In the genomic region with DNA sequence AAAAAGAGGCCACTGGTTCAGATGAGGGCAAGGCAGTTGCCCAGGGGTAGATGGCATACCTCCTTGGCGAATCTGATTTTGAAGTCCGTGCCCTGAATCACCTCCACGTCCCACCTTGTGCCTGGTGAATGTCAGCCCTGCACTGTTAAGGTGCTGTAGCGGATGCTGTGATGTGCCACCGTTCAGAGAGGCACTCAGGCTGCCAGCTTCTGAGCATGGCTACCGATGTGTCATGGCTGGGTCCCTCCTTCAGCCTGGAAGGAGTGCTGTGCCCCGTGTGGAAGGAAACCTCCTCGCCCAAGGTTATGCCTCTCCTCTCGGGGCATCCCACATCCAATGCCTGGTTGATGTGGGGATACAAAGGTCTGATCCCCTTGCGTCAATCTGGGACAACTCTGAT, we compare ENCODE assay signal across 22 cellular contexts.
"Had no signal": no experiment of that assay in that cellular context is flagged by ENCODE, and none has a peak within 500 bp of the region (broad histone marks: within the 10 kb centered on the region; RNA-seq: fewer than 3 reads in every experiment).

No MANE protein-coding gene starts in this region.

- H3K4me2 ChIP-seq: neural progenitor cell, smooth muscle cell had no signal

- H3K4me3 Mint-ChIP-seq: activated CD4-positive, alpha-beta memory T cell treated with anti-CD3 and anti-CD28 coated beads for 36 hours; activated naive CD8-positive, alpha-beta T cell treated with anti-CD3 and anti-CD28 coated beads for 36 hours; neural progenitor cell had no signal

- H3K36me3 ChIP-seq: lower lobe of right lung, neural progenitor cell, sigmoid colon, tibial artery had no signal

- H3K4me1 Mint-ChIP-seq: activated naive CD8-positive, alpha-beta T cell treated with anti-CD3 and anti-CD28 coated beads for 36 hours had no signal

- H3K27me3 ChIP-seq: foreskin keratinocyte, neural progenitor cell, sigmoid colon, tibial artery had no signal

- H3K27ac ChIP-seq: foreskin keratinocyte, lower lobe of right lung, neural progenitor cell, sigmoid colon, tibial artery had no signal

- H3K9ac ChIP-seq: neural progenitor cell had no signal

- ATAC-seq: foreskin keratinocyte, left lobe of liver, lower lobe of right lung had no signal

- H3K4me1 ChIP-seq: lower lobe of right lung, neural progenitor cell had no signal

- H3K27ac Mint-ChIP-seq: activated CD4-positive, alpha-beta memory T cell treated with anti-CD3 and anti-CD28 coated beads for 36 hours; activated naive CD8-positive, alpha-beta T cell treated with anti-CD3 and anti-CD28 coated beads for 36 hours had no signal

- H2AFZ ChIP-seq: neural progenitor cell had no signal

- H3K4me3 ChIP-seq: lower lobe of right lung, neural progenitor cell, sigmoid colon, smooth muscle cell, tibial artery had no signal

- H3K9me3 ChIP-seq: lower lobe of right lung had no signal

- H3K27me3 Mint-ChIP-seq: activated CD4-positive, alpha-beta memory T cell treated with anti-CD3 and anti-CD28 coated beads for 36 hours; naive B cell had no signal

- DNase-seq: activated CD4-positive, alpha-beta memory T cell treated with anti-CD3 and anti-CD28 coated beads for 36 hours; activated CD4-positive, alpha-beta T cell treated with anti-CD3 and anti-CD28 coated beads for 48 hours; activated CD4-positive, CD25-positive, alpha-beta regulatory T cell; activated naive CD4-positive, alpha-beta T cell treated with Interleukin-2 at 50 U/mL for 16 hours; activated naive CD8-positive, alpha-beta T cell treated with anti-CD3 and anti-CD28 coated beads for 36 hours; activated T-cell treated with anti-CD3 and anti-CD28 coated beads, Interleukin-2, amount 50 U/mL, for 48 hours; central memory CD4-positive, alpha-beta T cell; dermis blood vessel endothelial cell; effector CD8-positive, alpha-beta T cell; foreskin keratinocyte; kidney; lower lobe of right lung; naive B cell; sigmoid colon; stimulated activated CD4-positive, alpha-beta T cell treated with anti-CD3 and anti-CD28 coated beads, Interleukin-15, amount 100 ng/mL, for 24 hours; stimulated activated naive CD4-positive, alpha-beta T cell treated with Interleukin-2 at 50 U/mL for 16 hours; substantia nigra; T-helper 9 cell; tibial artery had no signal
